In genomic region chr14:39766397-39767000, GRCh38 we compare ENCODE assay signal across 24 cellular contexts.
"Had no signal": no experiment of that assay in that cellular context is flagged by ENCODE, and none has a peak within 500 bp of the region (broad histone marks: within the 10 kb centered on the region; RNA-seq: fewer than 3 reads in every experiment).

No MANE protein-coding gene starts in this region.

- H3K4me3 ChIP-seq: adrenal gland, mucosa of descending colon, neural progenitor cell, right atrium auricular region, tibial nerve, uterus had no signal

- H3K27ac ChIP-seq: adrenal gland, neural progenitor cell, right atrium auricular region, tibial nerve, uterus had no signal

- H3K4me2 ChIP-seq: neural progenitor cell had no signal

- H3K9ac ChIP-seq: neural progenitor cell had no signal

- H3K27me3 Mint-ChIP-seq: activated B cell treated with CpG ODN at 0.5 μM for 24 hours; activated CD4-positive, alpha-beta memory T cell treated with anti-CD3 and anti-CD28 coated beads for 36 hours; memory B cell; naive B cell; progenitor cell of endocrine pancreas had no signal

- DNase-seq: activated B cell treated with CpG ODN at 0.5 μM for 24 hours; activated CD4-positive, alpha-beta memory T cell treated with anti-CD3 and anti-CD28 coated beads for 36 hours; activated CD4-positive, alpha-beta T cell treated with anti-CD3 and anti-CD28 coated beads for 4 hours; activated gamma-delta T cell treated with Interleukin-2 at 50 U/mL for 16 hours; activated T-cell treated with anti-CD3 and anti-CD28 coated beads for 4 hours; adrenal gland; cerebellar nuclear complex; cortex of kidney; mucosa of descending colon; naive B cell; stimulated activated CD4-positive, alpha-beta T cell treated with anti-CD3 and anti-CD28 coated beads, Interleukin-2, amount 100 ng/mL, for 24 hours; stimulated activated naive CD4-positive, alpha-beta T cell treated with Interleukin-2 at 50 U/mL for 16 hours; substantia nigra; uterus had no signal

- H3K9me3 Mint-ChIP-seq: activated B cell treated with CpG ODN at 0.5 μM for 24 hours; activated CD4-positive, alpha-beta memory T cell treated with anti-CD3 and anti-CD28 coated beads for 36 hours; activated naive CD4-positive, alpha-beta T cell treated with anti-CD3 and anti-CD28 coated beads, Interleukin-2, amount 50 U/mL, for 72 hours; activated T-helper 1 cell treated with anti-CD3 and anti-CD28 coated beads, Interleukin-12 subunit alpha, Interleukin-12 subunit beta, Interleukin-2, Interleukin-4 antibody, amounts not matched to agents 30 ng/mL and 10 ng/mL and 1 ng/mL, durations not matched to agents 14 hours and 24 hours and 36 hours; neural progenitor cell had no signal

- H3K27me3 ChIP-seq: adrenal gland, neural progenitor cell, right atrium auricular region, tibial nerve, uterus had no signal

- H3K27ac Mint-ChIP-seq: activated B cell treated with CpG ODN at 0.5 μM for 24 hours; activated CD4-positive, alpha-beta memory T cell treated with anti-CD3 and anti-CD28 coated beads for 36 hours; activated naive CD4-positive, alpha-beta T cell treated with anti-CD3 and anti-CD28 coated beads, Interleukin-2, amount 50 U/mL, for 72 hours; activated T-helper 1 cell treated with anti-CD3 and anti-CD28 coated beads, Interleukin-12 subunit alpha, Interleukin-12 subunit beta, Interleukin-2, Interleukin-4 antibody, amounts not matched to agents 30 ng/mL and 10 ng/mL and 1 ng/mL, durations not matched to agents 14 hours and 24 hours and 36 hours; memory B cell; naive B cell; neural progenitor cell; progenitor cell of endocrine pancreas had no signal

- H3K36me3 Mint-ChIP-seq: activated CD4-positive, alpha-beta memory T cell treated with anti-CD3 and anti-CD28 coated beads for 36 hours; naive B cell; neural progenitor cell had no signal

- H3K4me3 Mint-ChIP-seq: activated B cell treated with CpG ODN at 0.5 μM for 24 hours; activated CD4-positive, alpha-beta memory T cell treated with anti-CD3 and anti-CD28 coated beads for 36 hours; activated T-helper 1 cell treated with anti-CD3 and anti-CD28 coated beads, Interleukin-12 subunit alpha, Interleukin-12 subunit beta, Interleukin-2, Interleukin-4 antibody, amounts not matched to agents 30 ng/mL and 10 ng/mL and 1 ng/mL, durations not matched to agents 14 hours and 24 hours and 36 hours; memory B cell; naive B cell; neural progenitor cell had no signal

- H3K4me1 ChIP-seq: adrenal gland, neural progenitor cell, right atrium auricular region, tibial nerve, uterus had no signal

- FAIRE-seq: astrocyte, bronchial epithelial cell, frontal cortex had no signal

- H3K36me3 ChIP-seq: adrenal gland, neural progenitor cell, right atrium auricular region, tibial nerve, uterus had no signal

- H3K9me3 ChIP-seq: adrenal gland, right atrium auricular region, tibial nerve, uterus had no signal
